ENCODE assay signal across 16 cellular contexts in the genomic region with DNA sequence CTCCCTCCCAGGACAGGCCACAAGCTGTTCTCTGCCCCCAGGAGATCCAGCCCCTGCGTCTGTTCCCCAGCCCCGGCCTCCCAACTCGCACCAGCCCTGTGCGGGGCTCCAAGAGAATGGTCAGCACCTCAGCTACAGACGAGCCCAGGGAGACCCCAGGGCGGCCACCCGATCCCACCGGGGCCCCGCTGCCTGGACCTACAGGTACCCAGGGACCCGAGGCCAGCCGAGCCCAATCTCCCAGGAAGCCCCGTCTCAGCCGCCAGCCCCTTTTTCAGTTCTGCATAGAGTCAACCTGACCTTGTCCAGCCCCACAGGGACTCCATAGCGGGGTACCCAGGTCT. TPM values are rescaled to one million over a fixed set of nuclear protein-coding genes. Genes with fewer than 3 reads are reported as not detected.
DNase-seq lines count a peak whose midpoint lies in the region; ATAC-seq and TF ChIP-seq lines count a peak whose summit lies in the region.
"Had no signal": no experiment of that assay in that cellular context is flagged by ENCODE, and none has a peak within 500 bp of the region (broad histone marks: within the 10 kb centered on the region; RNA-seq: fewer than 3 reads in every experiment).

No MANE protein-coding gene starts in this region.

- ATAC-seq in left lobe of liver: no peak

- peaks cover 36 to 62% (median 49%) of the 10 kb centered on the region in 11 experiments for H3K36me3 ChIP-seq in BLaER1 treated with 17β-estradiol and CSF1 and Interleukin-3, amounts not matched to agents 10 nM and 100 nM
- H3K36me3 ChIP-seq in HUES64 (ENCODE audit: insufficient read depth, low read length): peaks cover 46% of the 10 kb centered on the region

- DNase-seq in activated CD4-positive, alpha-beta memory T cell treated with anti-CD3 and anti-CD28 coated beads for 36 hours: no peak
- no peak for DNase-seq in activated CD4-positive, alpha-beta memory T cell treated with anti-CD3 and anti-CD28 coated beads, Interleukin-2, amount 10 ng/mL, durations not matched to agents 7 days and 5 days
- DNase-seq in left lobe of liver (ENCODE audit: low spot score): peak; percentile 44
- DNase-seq in ACHN: no peak
- no peak for DNase-seq in H9
- no peak for DNase-seq in effector CD4-positive, alpha-beta T cell
- DNase-seq: AML-193, COR-L47, DND-41, GF-D8, HFFc6 had no signal

- H3K27ac ChIP-seq in BLaER1 treated with 17β-estradiol and CSF1 and Interleukin-3, amounts not matched to agents 10 nM and 100 nM: peak overlapping the region in 3 of 11 experiments; percentile 38 to 48 (median 46); a peak in 3 of 22 replicates
- H3K27ac ChIP-seq in HUES64 (ENCODE audit: low read depth, low read length) (peak overlapping the region; percentile 18; the same call in 1 of the 2 replicates), H9 (ENCODE audit: insufficient read length, low read depth, low read length) (no peak overlapping the region)
- H3K27ac ChIP-seq: 22Rv1, C4-2B had no signal

- H3K56ac ChIP-seq in H9 (ENCODE audit: insufficient read length, low read depth, low read length): no peak overlapping the region

- H3K9me3 ChIP-seq in BLaER1 treated with 17β-estradiol and CSF1 and Interleukin-3, amounts not matched to agents 10 nM and 100 nM (replicated peaks in 1 of 11): no peaks in the 10 kb centered on the region
- H3K9me3 ChIP-seq in HUES64 (ENCODE audit: insufficient read depth, low read depth, low read length) (no peaks in the 10 kb centered on the region), H9 (ENCODE audit: control insufficient read depth, low read depth, low read length) (no peaks in the 10 kb centered on the region)

- peak overlapping the region; percentile 61 to 89 (median 80) for H3K4me2 ChIP-seq in BLaER1 treated with 17β-estradiol and CSF1 and Interleukin-3, amounts not matched to agents 10 nM and 100 nM
- no peak overlapping the region for H3K4me2 ChIP-seq in H9 (ENCODE audit: insufficient read depth, insufficient read length, low read length)

- H3K23ac ChIP-seq in H9 (ENCODE audit: insufficient read length, low read depth, low read length): no peak overlapping the region

- WGBS in HUES64: 94% methylated on average over 14 of the region's 14 CpGs
- no CpG with 5 or more reads among the region's 14 CpGs for WGBS in H9 (ENCODE audit: extremely low coverage, insufficient read length, low lambda C conversion rate)

- H4K91ac ChIP-seq in H9 (ENCODE audit: insufficient read length, low read depth, low read length): no peak overlapping the region

- no peak overlapping the region for H2BK20ac ChIP-seq in H9 (ENCODE audit: low read depth, low read length, poor library complexity, severe bottlenecking)

- no peak overlapping the region for H3K4ac ChIP-seq in H9 (ENCODE audit: low read depth, low read length)

- H3K9ac ChIP-seq in BLaER1 treated with 17β-estradiol and CSF1 and Interleukin-3, amounts not matched to agents 10 nM and 100 nM: peak overlapping the region in 6 of 11 experiments; percentile 5 to 49 (median 24); a peak in 3 of 22 replicates
- 0 out of 2 replicates have a peak overlapping the region, but pooled peaks have one; percentile 26 for H3K9ac ChIP-seq in HUES64 (ENCODE audit: low read depth, low read length)
- H3K9ac ChIP-seq in H9 (ENCODE audit: extremely low read depth, insufficient read length, low read length): no peak overlapping the region

- no peak overlapping the region for H2BK5ac ChIP-seq in H9 (ENCODE audit: insufficient read length, low read length)

- H4K20me1 ChIP-seq in BLaER1 treated with 17β-estradiol and CSF1 and Interleukin-3, amounts not matched to agents 10 nM and 100 nM: peaks cover 0 to 9% (median 0%) of the 10 kb centered on the region in 11 experiments; a peak in 2 of 22 replicates
- H4K20me1 ChIP-seq in H9 (ENCODE audit: control insufficient read depth, insufficient read depth, insufficient read length): peaks cover 2% of the 10 kb centered on the region

- 0 out of 20 replicates have a peak overlapping the region, but pooled peaks of 2 of the 10 experiments have one; percentile 15 to 31 for H3K4me3 ChIP-seq in BLaER1 treated with 17β-estradiol and CSF1 and Interleukin-3, amounts not matched to agents 10 nM and 100 nM
- H3K4me3 ChIP-seq in HUES64 (ENCODE audit: low read length): no peak overlapping the region

- no peak overlapping the region for H3K14ac ChIP-seq in H9 (ENCODE audit: insufficient read depth, low read length)

- peak overlapping the region; percentile 23 for H3K27ac Mint-ChIP-seq in activated CD4-positive, alpha-beta memory T cell treated with anti-CD3 and anti-CD28 coated beads for 36 hours
- H3K27ac Mint-ChIP-seq in activated CD4-positive, alpha-beta memory T cell treated with anti-CD3 and anti-CD28 coated beads, Interleukin-2, amount 10 ng/mL, durations not matched to agents 7 days and 5 days: no peak overlapping the region
- H3K27ac Mint-ChIP-seq in H9: no peak overlapping the region; a peak in 1 of 7 replicates
- H3K27ac Mint-ChIP-seq: CD4-positive, alpha-beta memory T cell; HFFc6 had no signal

- no peaks in the 10 kb centered on the region for H3K23me2 ChIP-seq in H9 (ENCODE audit: insufficient read length, low read depth, low read length, poor library complexity, severe bottlenecking)

- no peaks in the 10 kb centered on the region for H3K79me2 ChIP-seq in H9 (ENCODE audit: insufficient read depth, low read length)

- no peak overlapping the region for H2AK5ac ChIP-seq in H9 (ENCODE audit: insufficient read length, low read length)

- no peak for TF ChIP-seq CTCF in H9 (conservative IDR thresholded peaks at IDR 0.05)

- H3K18ac ChIP-seq in H9 (ENCODE audit: insufficient read length, low read depth, low read length): no peak overlapping the region

- no peak overlapping the region for H2BK12ac ChIP-seq in H9 (ENCODE audit: insufficient read length, low read depth, low read length)

- peaks cover 17% of the 10 kb centered on the region for H3K4me1 Mint-ChIP-seq in activated CD4-positive, alpha-beta memory T cell treated with anti-CD3 and anti-CD28 coated beads for 36 hours (ENCODE audit: low read depth)
- peaks cover 43% of the 10 kb centered on the region for H3K4me1 Mint-ChIP-seq in activated CD4-positive, alpha-beta memory T cell treated with anti-CD3 and anti-CD28 coated beads, Interleukin-2, amount 10 ng/mL, durations not matched to agents 7 days and 5 days
- H3K4me1 Mint-ChIP-seq in H9: peaks cover under 1 to 1% of the 10 kb centered on the region in 2 experiments

- no peak overlapping the region for H2BK120ac ChIP-seq in H9 (ENCODE audit: low read depth, low read length, poor library complexity, severe bottlenecking)

- POLR2A ChIA-PET in activated CD4-positive, alpha-beta memory T cell treated with anti-CD3 and anti-CD28 coated beads for 36 hours (lab: Charles Lee): no interaction called here
- POLR2A ChIA-PET in activated CD4-positive, alpha-beta memory T cell treated with anti-CD3 and anti-CD28 coated beads, Interleukin-2, amount 10 ng/mL, durations not matched to agents 7 days and 5 days (lab: Charles Lee): no interaction called here

- no peak overlapping the region for H2BK15ac ChIP-seq in H9 (ENCODE audit: low read depth, low read length)

- in situ Hi-C loops in ACHN (cut with HindIII; ENCODE audit: low pct_ligation_motif_present, low pct_unique_long_range_greater_than_20kb, low sequenced_read_pairs): no loop called here

- H3K36me3 Mint-ChIP-seq in activated CD4-positive, alpha-beta memory T cell treated with anti-CD3 and anti-CD28 coated beads for 36 hours: peaks cover 35% of the 10 kb centered on the region
- peaks cover 56% of the 10 kb centered on the region for H3K36me3 Mint-ChIP-seq in activated CD4-positive, alpha-beta memory T cell treated with anti-CD3 and anti-CD28 coated beads, Interleukin-2, amount 10 ng/mL, durations not matched to agents 7 days and 5 days (ENCODE audit: low read depth)
- H3K36me3 Mint-ChIP-seq in H9 (ENCODE audit: insufficient read depth in 1 of 3, low read depth in 3 of 3): peaks cover 12 to 46% (median 35%) of the 10 kb centered on the region in 3 experiments; a peak in 6 of 7 replicates

- no peak overlapping the region for H4K5ac ChIP-seq in H9 (ENCODE audit: insufficient read length, low read depth, low read length)

- H3K4me1 ChIP-seq in BLaER1 treated with 17β-estradiol and CSF1 and Interleukin-3, amounts not matched to agents 10 nM and 100 nM: peaks cover 40 to 90% (median 69%) of the 10 kb centered on the region in 10 experiments
- no peaks in the 10 kb centered on the region for H3K4me1 ChIP-seq in HUES64 (ENCODE audit: insufficient read depth, low read length)
- H3K4me1 ChIP-seq in H9 (ENCODE audit: insufficient read depth, low read length): no peaks in the 10 kb centered on the region

- CTCF ChIA-PET in activated CD4-positive, alpha-beta memory T cell treated with anti-CD3 and anti-CD28 coated beads for 36 hours (lab: Charles Lee): no interaction called here
- CTCF ChIA-PET in activated CD4-positive, alpha-beta memory T cell treated with anti-CD3 and anti-CD28 coated beads, Interleukin-2, amount 10 ng/mL, durations not matched to agents 7 days and 5 days (lab: Charles Lee): interaction anchor here (0.8 kb wide), 1 partner anchor 27 kb away, joined by 3 read pairs; no protein-coding TSS in a partner anchor

- no peak overlapping the region for H3K4me3 Mint-ChIP-seq in activated CD4-positive, alpha-beta memory T cell treated with anti-CD3 and anti-CD28 coated beads for 36 hours
- H3K4me3 Mint-ChIP-seq in activated CD4-positive, alpha-beta memory T cell treated with anti-CD3 and anti-CD28 coated beads, Interleukin-2, amount 10 ng/mL, durations not matched to agents 7 days and 5 days: no peak overlapping the region
- H3K4me3 Mint-ChIP-seq in H9: no peak overlapping the region
- H3K4me3 Mint-ChIP-seq: CD4-positive, alpha-beta memory T cell; HFFc6 had no signal

- no peaks in the 10 kb centered on the region for H3K27me3 ChIP-seq in BLaER1 treated with 17β-estradiol and CSF1 and Interleukin-3, amounts not matched to agents 10 nM and 100 nM
- H3K27me3 ChIP-seq in HUES64 (ENCODE audit: insufficient read depth, low read length): no peaks in the 10 kb centered on the region
- no peaks in the 10 kb centered on the region for H3K27me3 ChIP-seq in H9 (ENCODE audit: insufficient read depth, low read length)

- no peaks in the 10 kb centered on the region for H3K79me1 ChIP-seq in H9 (ENCODE audit: insufficient read depth, low read depth, low read length, poor library complexity, severe bottlenecking)

- intact Hi-C loops in activated CD4-positive, alpha-beta memory T cell treated with anti-CD3 and anti-CD28 coated beads for 36 hours (cut with micrococcal nuclease): no loop called here

- H3K27me3 Mint-ChIP-seq in activated CD4-positive, alpha-beta memory T cell treated with anti-CD3 and anti-CD28 coated beads for 36 hours: no peaks in the 10 kb centered on the region
- no peaks in the 10 kb centered on the region for H3K27me3 Mint-ChIP-seq in activated CD4-positive, alpha-beta memory T cell treated with anti-CD3 and anti-CD28 coated beads, Interleukin-2, amount 10 ng/mL, durations not matched to agents 7 days and 5 days
- no peaks in the 10 kb centered on the region for H3K27me3 Mint-ChIP-seq in H9 (ENCODE audit: low read depth)
- H3K27me3 Mint-ChIP-seq: CD4-positive, alpha-beta memory T cell had no signal

- H3K9me3 Mint-ChIP-seq in activated CD4-positive, alpha-beta memory T cell treated with anti-CD3 and anti-CD28 coated beads for 36 hours: no peaks in the 10 kb centered on the region
- H3K9me3 Mint-ChIP-seq in activated CD4-positive, alpha-beta memory T cell treated with anti-CD3 and anti-CD28 coated beads, Interleukin-2, amount 10 ng/mL, durations not matched to agents 7 days and 5 days: no peaks in the 10 kb centered on the region
- H3K9me3 Mint-ChIP-seq in H9: no peaks in the 10 kb centered on the region
- H3K9me3 Mint-ChIP-seq: CD4-positive, alpha-beta memory T cell; HFFc6 had no signal

- H3T11ph ChIP-seq in H9 (ENCODE audit: low read length): no peak overlapping the region

- H4K8ac ChIP-seq in H9 (replicated peaks; ENCODE audit: insufficient read length, low read depth, low read length): no peak overlapping the region

- no peak overlapping the region for H2AFZ ChIP-seq in H9 (ENCODE audit: low read length)

RNA-seq across cellular contexts. Expression of gene PNPLA6, which starts 5.9 kb away (rescaled TPM):
- total RNA-seq in activated CD4-positive, alpha-beta memory T cell treated with anti-CD3 and anti-CD28 coated beads for 36 hours: 100 to 1,000 TPM; 106 to 121 TPM
- total RNA-seq in activated CD4-positive, alpha-beta memory T cell treated with anti-CD3 and anti-CD28 coated beads, Interleukin-2, amount 10 ng/mL, durations not matched to agents 7 days and 5 days: 100 to 1,000 TPM; 130 to 152 TPM
- polyA plus RNA-seq in HUES64 (2013, experiment 1 of 2): 59.8 TPM
- polyA plus RNA-seq in HUES64 (2013, experiment 2 of 2): 63.3 TPM
- total RNA-seq in left lobe of liver (57.9 TPM), H9 (2021) (130 and 135 TPM in 2 replicates)

RNA-seq across cellular contexts. Expression of gene MCOLN1, which starts 19.0 kb away (rescaled TPM):
- 1 to 10 TPM; 7.4 to 9.5 TPM for total RNA-seq in activated CD4-positive, alpha-beta memory T cell treated with anti-CD3 and anti-CD28 coated beads for 36 hours
- total RNA-seq in activated CD4-positive, alpha-beta memory T cell treated with anti-CD3 and anti-CD28 coated beads, Interleukin-2, amount 10 ng/mL, durations not matched to agents 7 days and 5 days: 10 to 100 TPM; 15.2 to 15.3 TPM
- polyA plus RNA-seq in HUES64 (2013, experiment 1 of 2): 13.7 TPM
- polyA plus RNA-seq in HUES64 (2013, experiment 2 of 2): 9.6 TPM
- total RNA-seq in left lobe of liver (25.7 TPM), H9 (2021) (15.7 and 18.7 TPM in 2 replicates)

RNA-seq across cellular contexts. Expression of gene ZNF358, which starts 25.6 kb away (rescaled TPM):
- 1 to 10 TPM; 4.6 to 6.0 TPM for total RNA-seq in activated CD4-positive, alpha-beta memory T cell treated with anti-CD3 and anti-CD28 coated beads for 36 hours
- total RNA-seq in activated CD4-positive, alpha-beta memory T cell treated with anti-CD3 and anti-CD28 coated beads, Interleukin-2, amount 10 ng/mL, durations not matched to agents 7 days and 5 days: 1 to 10 TPM; 5.5 to 7.5 TPM
- 39.2 TPM for polyA plus RNA-seq in HUES64 (2013, experiment 1 of 2)
- 51.6 TPM for polyA plus RNA-seq in HUES64 (2013, experiment 2 of 2)
- total RNA-seq in left lobe of liver (31.3 TPM), H9 (2021) (40.5 and 41.5 TPM in 2 replicates)

RNA-seq across cellular contexts. Expression of gene PEX11G, which starts 52.6 kb away (rescaled TPM):
- 1 to 10 TPM; 2.1 to 2.2 TPM for total RNA-seq in activated CD4-positive, alpha-beta memory T cell treated with anti-CD3 and anti-CD28 coated beads for 36 hours
- total RNA-seq in activated CD4-positive, alpha-beta memory T cell treated with anti-CD3 and anti-CD28 coated beads, Interleukin-2, amount 10 ng/mL, durations not matched to agents 7 days and 5 days: 1 to 10 TPM in 1 of 2 experiments, under 1 TPM in 1; 0.68 to 1.7 TPM
- 1.5 TPM for polyA plus RNA-seq in HUES64 (2013, experiment 1 of 2)
- 2.4 TPM for polyA plus RNA-seq in HUES64 (2013, experiment 2 of 2)
- total RNA-seq in left lobe of liver (16.5 TPM), H9 (2021) (2.4 and 2.8 TPM in 2 replicates)

RNA-seq across cellular contexts. Expression of gene CAMSAP3, which starts 54.2 kb away (rescaled TPM):
- total RNA-seq in activated CD4-positive, alpha-beta memory T cell treated with anti-CD3 and anti-CD28 coated beads for 36 hours: under 1 TPM; 0.17 to 0.31 TPM
- total RNA-seq in activated CD4-positive, alpha-beta memory T cell treated with anti-CD3 and anti-CD28 coated beads, Interleukin-2, amount 10 ng/mL, durations not matched to agents 7 days and 5 days: under 1 TPM; 0.13 to 0.33 TPM
- 12.5 TPM for polyA plus RNA-seq in HUES64 (2013, experiment 1 of 2)
- polyA plus RNA-seq in HUES64 (2013, experiment 2 of 2): 11.5 TPM
- total RNA-seq in left lobe of liver (40.8 TPM), H9 (2021) (28.4 and 31.3 TPM in 2 replicates)
- total RNA-seq: HFFc6 had no signal
